ENCODE assay signal across 8 cellular contexts in genomic region chr18:49041677-49042570, GRCh38.
DNase-seq lines count a peak whose midpoint lies in the region; ATAC-seq and TF ChIP-seq lines count a peak whose summit lies in the region.

No MANE protein-coding gene starts in this region.

- H3K4me2 ChIP-seq in KMS-11, result no peak overlapping the region
- H3K4me2 ChIP-seq in neural progenitor cell, result no peak overlapping the region

- H3K4me3 Mint-ChIP-seq in WTC11 (no peak overlapping the region), neural progenitor cell (no peak overlapping the region)

- peak; percentile 83 for TF ChIP-seq CTCF in KMS-11 (conservative IDR thresholded peaks at IDR 0.05; ENCODE audit: low read depth, low read length)
- TF ChIP-seq CTCF in WTC11 (IDR thresholded peaks at IDR 0.05), result no peak
- peak; percentile 61 for TF ChIP-seq CTCF in neural progenitor cell (IDR thresholded peaks at IDR 0.05)

- peaks cover 8% of the 10 kb centered on the region for H3K9me3 ChIP-seq in neural progenitor cell (ENCODE audit: low read depth)

- CTCF ChIA-PET in WTC11 (lab: Charles Lee), result interaction anchor here (0.6 to 3.3 kb wide), 53 partner anchors 9 to 496 kb away, joined by 3 to 40 read pairs (median 3); no protein-coding TSS in a partner anchor

- peaks cover 28% of the 10 kb centered on the region for H3K36me3 Mint-ChIP-seq in WTC11
- H3K36me3 Mint-ChIP-seq in neural progenitor cell, result peaks cover 13% of the 10 kb centered on the region

- H3K27ac Mint-ChIP-seq in WTC11, result no peak overlapping the region; the same call in 1 of the 2 replicates
- no peak overlapping the region for H3K27ac Mint-ChIP-seq in neural progenitor cell

- H3K4me1 Mint-ChIP-seq in WTC11, result peaks cover 11% of the 10 kb centered on the region
- peaks cover 8% of the 10 kb centered on the region for H3K4me1 Mint-ChIP-seq in neural progenitor cell

- no peaks in the 10 kb centered on the region for H3K27me3 ChIP-seq in KMS-11 (ENCODE audit: insufficient read depth, low read depth)
- no peaks in the 10 kb centered on the region for H3K27me3 ChIP-seq in neural progenitor cell

- H3K27ac ChIP-seq in KMS-11 (no peak overlapping the region), neural progenitor cell (no peak overlapping the region)

- H3K79me2 ChIP-seq in KMS-11 (ENCODE audit: insufficient read depth, low read depth), result no peaks in the 10 kb centered on the region
- H3K79me2 ChIP-seq in neural progenitor cell (ENCODE audit: low read depth), result no peaks in the 10 kb centered on the region

- H3K9ac ChIP-seq in KMS-11, result no peak overlapping the region
- no peak overlapping the region for H3K9ac ChIP-seq in neural progenitor cell

- POLR2A ChIA-PET in WTC11 (lab: Charles Lee), result interaction anchor here (0.6 kb wide), 1 partner anchor 418 kb away, joined by 3 read pairs; no protein-coding TSS in a partner anchor

- no peaks in the 10 kb centered on the region for H3F3A ChIP-seq in neural progenitor cell (ENCODE audit: low read depth)

- no peaks in the 10 kb centered on the region; the same call in 1 of the 2 replicates for H3K27me3 Mint-ChIP-seq in WTC11 (ENCODE audit: low read depth)
- H3K27me3 Mint-ChIP-seq in neural progenitor cell (ENCODE audit: insufficient read depth, low read depth), result no peaks in the 10 kb centered on the region

- H3K4me3 ChIP-seq in KMS-11 (IDR thresholded peaks at IDR 0.05; ENCODE audit: insufficient read depth, low read depth, low read length) (no peak overlapping the region), neural progenitor cell (no peak overlapping the region)

- H3K9me3 Mint-ChIP-seq in WTC11 (peaks cover 21% of the 10 kb centered on the region), neural progenitor cell (peaks cover 14% of the 10 kb centered on the region)

- peak; percentile 87 for ATAC-seq in WTC11
- peak; percentile 65 for ATAC-seq in esophagus mucosa
- ATAC-seq in GM19397 (IDR thresholded peaks at IDR 0.05; ENCODE audit: unreplicated experiment), result no peak
- no peak for ATAC-seq in GM21381 (IDR thresholded peaks at IDR 0.05; ENCODE audit: unreplicated experiment)

- no peak overlapping the region for H2AFZ ChIP-seq in KMS-11 (ENCODE audit: low read depth)
- H2AFZ ChIP-seq in neural progenitor cell (replicated peaks), result no peak overlapping the region

- DNase-seq in DMS153 treated with DMSO at 0.1 percent for 48 hours (lab: John Stamatoyannopoulos, UW; ENCODE audit: unreplicated experiment), result peak; percentile 36
- no peak for DNase-seq in DMS153 (lab: John Stamatoyannopoulos, UW)
- DNase-seq in WTC11 (ENCODE audit: low spot score), result peak; percentile 64
- peak; percentile 45 for DNase-seq in neural progenitor cell (ENCODE audit: low spot score)

- H4K20me1 ChIP-seq in KMS-11 (ENCODE audit: insufficient read depth) (no peaks in the 10 kb centered on the region), neural progenitor cell (ENCODE audit: low read depth) (no peaks in the 10 kb centered on the region)

- no peaks in the 10 kb centered on the region for H3K4me1 ChIP-seq in KMS-11 (ENCODE audit: low read depth, poor library complexity, severe bottlenecking)
- peaks cover 3% of the 10 kb centered on the region for H3K4me1 ChIP-seq in neural progenitor cell

- H3K36me3 ChIP-seq in KMS-11 (ENCODE audit: insufficient read depth), result no peaks in the 10 kb centered on the region
- H3K36me3 ChIP-seq in neural progenitor cell, result peaks cover 5% of the 10 kb centered on the region

TF ChIP-seq in WTC11, 78 proteins besides CTCF, POLR2A, EP300 and RAD21:
- TF ChIP-seq ZNF532 (CRISPR knock-in tag; IDR thresholded peaks at IDR 0.05; ENCODE audit: borderline replicate concordance), result no peak
- no peak for TF ChIP-seq TCF7 (CRISPR knock-in tag; IDR thresholded peaks at IDR 0.05; ENCODE audit: low read depth)
- TF ChIP-seq GABPB1 (CRISPR knock-in tag; IDR thresholded peaks at IDR 0.05), result no peak

Comparison
In these comparisons a context has a peak if more than half of its experiments do, and no peak if none do; other contexts are left out.
1. ATAC-seq: peak in WTC11 (single experiment) and esophagus mucosa (single experiment); none in GM19397 (single experiment) and GM21381 (single experiment).